Comparison of ENCODE assay signal across 11 cellular contexts in the genomic region with DNA sequence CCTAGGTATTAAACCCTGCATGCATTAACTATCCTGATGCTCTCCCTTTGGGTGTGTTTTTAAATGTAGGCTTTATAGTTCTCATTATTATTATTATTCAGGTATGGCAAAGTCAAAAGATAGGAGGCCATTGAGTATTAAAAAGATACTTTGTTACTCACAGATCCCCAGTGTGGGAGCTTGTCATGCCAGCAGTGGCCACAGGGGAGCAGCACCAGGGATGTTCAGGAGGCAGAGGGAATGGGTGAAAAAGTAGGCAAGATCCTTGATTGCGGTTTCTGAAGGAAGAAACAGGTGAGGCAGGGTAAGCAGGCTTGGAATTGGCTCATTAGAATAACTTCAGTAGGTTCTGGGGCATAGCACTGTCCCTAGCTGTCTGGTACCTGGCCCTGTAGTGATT.
DNase-seq lines count a peak whose midpoint lies in the region; ATAC-seq and TF ChIP-seq lines count a peak whose summit lies in the region.
"Had no signal": no experiment of that assay in that cellular context is flagged by ENCODE, and none has a peak within 500 bp of the region (broad histone marks: within the 10 kb centered on the region; RNA-seq: fewer than 3 reads in every experiment).

No MANE protein-coding gene starts in this region.

- peak overlapping the region in 1 of 2 donors; percentile 15 for H3K27ac Mint-ChIP-seq in stimulated activated naive CD8-positive, alpha-beta T cell treated with anti-CD3 and anti-CD28 coated beads, Interleukin-15, amount 100 ng/mL, for 72 hours
- H3K27ac Mint-ChIP-seq: immature natural killer cell had no signal

- H3K9me3 ChIP-seq in esophagus squamous epithelium: no peaks in the 10 kb centered on the region

- no peak for ATAC-seq in stimulated activated naive CD8-positive, alpha-beta T cell treated with anti-CD3 and anti-CD28 coated beads, Interleukin-15, Interleukin-2, amounts not matched to agents 100 U/mL and 50 U/mL, for 24 hours
- no peak for ATAC-seq in stimulated activated naive CD8-positive, alpha-beta T cell treated with anti-CD3 and anti-CD28 coated beads, Interleukin-15, amount 100 ng/mL, for 72 hours
- ATAC-seq in HG03196 (IDR thresholded peaks at IDR 0.05; ENCODE audit: unreplicated experiment): no peak

- no peak overlapping the region for H3K27ac ChIP-seq in esophagus squamous epithelium

- peaks cover 0 to 10% (median 0%) of the 10 kb centered on the region in 3 donors for H3K4me1 ChIP-seq in esophagus squamous epithelium

- no peaks in the 10 kb centered on the region for H3K36me3 ChIP-seq in esophagus squamous epithelium

- TF ChIP-seq CTCF in esophagus squamous epithelium (IDR thresholded peaks at IDR 0.05): peak in 4 of 6 experiments; percentile 12 to 54 (median 18)

- TF ChIP-seq POLR2A in esophagus squamous epithelium (IDR thresholded peaks at IDR 0.05): no peak

- H3K27me3 Mint-ChIP-seq in stimulated activated naive CD8-positive, alpha-beta T cell treated with anti-CD3 and anti-CD28 coated beads, Interleukin-15, amount 100 ng/mL, for 72 hours: peaks cover 25% of the 10 kb centered on the region

- H3K4me3 Mint-ChIP-seq in stimulated activated naive CD8-positive, alpha-beta T cell treated with anti-CD3 and anti-CD28 coated beads, Interleukin-15, amount 100 ng/mL, for 72 hours: no peak overlapping the region
- H3K4me3 Mint-ChIP-seq: IgD-negative memory B cell, immature natural killer cell had no signal

- DNase-seq in stimulated activated naive CD8-positive, alpha-beta T cell treated with anti-CD3 and anti-CD28 coated beads, Interleukin-15, Interleukin-2, amounts not matched to agents 100 U/mL and 50 U/mL, for 24 hours: peak; percentile 4
- no peak for DNase-seq in stimulated activated naive CD8-positive, alpha-beta T cell treated with anti-CD3 and anti-CD28 coated beads, Interleukin-15, amount 100 ng/mL, for 72 hours
- DNase-seq in NCI-H69 (lab: John Stamatoyannopoulos, UW) (peak; percentile 17), esophagus squamous epithelium (lab: John Stamatoyannopoulos, UW) (no peak), NCI-H1694 treated with DMSO at 0.1 percent for 48 hours (lab: John Stamatoyannopoulos, UW) (no peak), cerebellum (ENCODE audit: low spot score) (no peak)
- DNase-seq in central memory CD4-positive, alpha-beta T cell: no peak
- DNase-seq: effector CD4-positive, alpha-beta T cell; immature natural killer cell had no signal

- no peaks in the 10 kb centered on the region for H3K4me1 Mint-ChIP-seq in stimulated activated naive CD8-positive, alpha-beta T cell treated with anti-CD3 and anti-CD28 coated beads, Interleukin-15, amount 100 ng/mL, for 72 hours
- H3K4me1 Mint-ChIP-seq: IgD-negative memory B cell, immature natural killer cell had no signal

- 88 to 94% methylated on average over 1 of the region's 1 CpG for WGBS in esophagus squamous epithelium, 2 donors

- peaks cover 0 to 10% (median 0%) of the 10 kb centered on the region in 4 donors for H3K27me3 ChIP-seq in esophagus squamous epithelium

- intact Hi-C loops in esophagus squamous epithelium (cut with DNase I): no loop called here

- no peak overlapping the region for H3K4me3 ChIP-seq in esophagus squamous epithelium

- peaks cover 0 to 6% of the 10 kb centered on the region in 2 donors for H3K9me3 Mint-ChIP-seq in stimulated activated naive CD8-positive, alpha-beta T cell treated with anti-CD3 and anti-CD28 coated beads, Interleukin-15, amount 100 ng/mL, for 72 hours
- H3K9me3 Mint-ChIP-seq: IgD-negative memory B cell had no signal

Comparison
In these comparisons a context has a peak if more than half of its experiments do, and no peak if none do; other contexts are left out.
1. DNase-seq: peak in stimulated activated naive CD8-positive, alpha-beta T cell treated with anti-CD3 and anti-CD28 coated beads, Interleukin-15, Interleukin-2, amounts not matched to agents 100 U/mL and 50 U/mL, for 24 hours (single experiment) and NCI-H69 (single experiment); none in stimulated activated naive CD8-positive, alpha-beta T cell treated with anti-CD3 and anti-CD28 coated beads, Interleukin-15, amount 100 ng/mL, for 72 hours (0 of 2), esophagus squamous epithelium (single experiment), NCI-H1694 treated with DMSO at 0.1 percent for 48 hours (single experiment), cerebellum (single experiment) and central memory CD4-positive, alpha-beta T cell (single experiment).